In genomic region chr12:4009979-4010704, GRCh38 we compare ENCODE assay signal across 18 cellular contexts.
"Had no signal": no experiment of that assay in that cellular context is flagged by ENCODE, and none has a peak within 500 bp of the region (broad histone marks: within the 10 kb centered on the region; RNA-seq: fewer than 3 reads in every experiment).

No MANE protein-coding gene starts in this region.

- H3K36me3 ChIP-seq: left ventricle myocardium inferior, thoracic aorta had no signal

- H3K4me3 ChIP-seq: left ventricle myocardium inferior, lung, thoracic aorta had no signal

- H3K27ac ChIP-seq: left ventricle myocardium inferior, thoracic aorta had no signal

- H3K4me1 ChIP-seq: left ventricle myocardium inferior had no signal

- ATAC-seq: activated CD8-positive, alpha-beta T cell treated with anti-CD3 and anti-CD28 coated beads for 36 hours; activated naive CD8-positive, alpha-beta T cell treated with anti-CD3 and anti-CD28 coated beads, Interleukin-2, amount 50 U/mL, for 24 hours; activated T-cell treated with anti-CD3 and anti-CD28 coated beads, Interleukin-2, amount 50 U/mL, for 4 hours; activated T-helper 17 cell treated with anti-CD3 and anti-CD28 coated beads, Interleukin-2, amount 50 U/mL, for 72 hours; natural killer cell; SK-N-SH treated with all-trans-retinoic acid at 6 μM for 48 hours had no signal

- H3K9me3 ChIP-seq: left ventricle myocardium inferior, thoracic aorta had no signal

- DNase-seq: activated CD4-positive, alpha-beta T cell treated with anti-CD3 and anti-CD28 coated beads for 1 hour; activated CD4-positive, alpha-beta T cell treated with anti-CD3 and anti-CD28 coated beads, Interleukin-2, amount 50 U/mL, for 1 hour; activated CD8-positive, alpha-beta T cell treated with anti-CD3 and anti-CD28 coated beads for 36 hours; activated naive CD8-positive, alpha-beta T cell treated with anti-CD3 and anti-CD28 coated beads, Interleukin-2, amount 50 U/mL, for 24 hours; activated T-cell treated with anti-CD3 and anti-CD28 coated beads, Interleukin-2, amount 50 U/mL, for 4 hours; dermis blood vessel endothelial cell; effector CD8-positive, alpha-beta T cell; glutamatergic neuron; kidney; left ventricle myocardium inferior; mesendoderm; natural killer cell; posterior cingulate gyrus; T-helper 2 cell had no signal
